In genomic region chr2:199019898-199020507, GRCh38 we compare ENCODE assay signal across 8 cellular contexts.
DNase-seq lines count a peak whose midpoint lies in the region; TF ChIP-seq lines count a peak whose summit lies in the region.

No MANE protein-coding gene starts in this region.

- no peaks in the 10 kb centered on the region for H3K27me3 ChIP-seq in SJCRH30

- H3K4me1 Mint-ChIP-seq in activated T-helper 1 cell treated with anti-CD3 and anti-CD28 coated beads, Interleukin-12 subunit alpha, Interleukin-12 subunit beta, Interleukin-2, Interleukin-4 antibody, amounts not matched to agents 30 ng/mL and 10 ng/mL and 1 ng/mL, durations not matched to agents 14 hours and 24 hours and 36 hours (ENCODE audit: low read depth), result no peaks in the 10 kb centered on the region
- H3K4me1 Mint-ChIP-seq in activated CD4-positive, alpha-beta T cell treated with anti-CD3 and anti-CD28 coated beads, Interleukin-2, amount 10 ng/mL, durations not matched to agents 24 days and 14 days, result no peaks in the 10 kb centered on the region

- H3K36me3 ChIP-seq in SJCRH30, result no peaks in the 10 kb centered on the region

- H3K27ac ChIP-seq in SJCRH30, result no peak overlapping the region

- H3K4me3 ChIP-seq in SJCRH30 (no peak overlapping the region), lower leg skin (ENCODE audit: low read depth, poor library complexity, severe bottlenecking) (no peak overlapping the region)

- no peaks in the 10 kb centered on the region for H3K9me3 Mint-ChIP-seq in activated T-helper 1 cell treated with anti-CD3 and anti-CD28 coated beads, Interleukin-12 subunit alpha, Interleukin-12 subunit beta, Interleukin-2, Interleukin-4 antibody, amounts not matched to agents 30 ng/mL and 10 ng/mL and 1 ng/mL, durations not matched to agents 14 hours and 24 hours and 36 hours
- H3K9me3 Mint-ChIP-seq in activated CD4-positive, alpha-beta T cell treated with anti-CD3 and anti-CD28 coated beads, Interleukin-2, amount 10 ng/mL, durations not matched to agents 24 days and 14 days, result no peaks in the 10 kb centered on the region

- peak; percentile 36 for DNase-seq in GM03348 (ENCODE audit: low spot score)
- peak; percentile 16 for DNase-seq in HPDE6-E6E7 (ENCODE audit: extremely low spot score)
- DNase-seq in SJCRH30, result peak; percentile 31 to 63
- DNase-seq in iPS-NIHi11 (ENCODE audit: low spot score), result peak; percentile 23
- no peak for DNase-seq in activated T-helper 1 cell treated with anti-CD3 and anti-CD28 coated beads, Interleukin-12 subunit alpha, Interleukin-12 subunit beta, Interleukin-2, Interleukin-4 antibody, amounts not matched to agents 30 ng/mL and 10 ng/mL and 1 ng/mL, durations not matched to agents 14 hours and 24 hours and 36 hours (ENCODE audit: low spot score)
- no peak for DNase-seq in NK-92 (lab: John Stamatoyannopoulos, UW; ENCODE audit: unreplicated experiment)
- no peak for DNase-seq in lower leg skin (ENCODE audit: low spot score in 2 of 2)
- DNase-seq in activated CD4-positive, alpha-beta T cell treated with anti-CD3 and anti-CD28 coated beads, Interleukin-2, amount 10 ng/mL, durations not matched to agents 24 days and 14 days, result no peak

- intact Hi-C loops in activated T-helper 1 cell treated with anti-CD3 and anti-CD28 coated beads, Interleukin-12 subunit alpha, Interleukin-12 subunit beta, Interleukin-2, Interleukin-4 antibody, amounts not matched to agents 30 ng/mL and 10 ng/mL and 1 ng/mL, durations not matched to agents 14 hours and 24 hours and 36 hours (cut with micrococcal nuclease), result no loop called here
- intact Hi-C loops in lower leg skin (cut with DNase I; ENCODE audit: low total_unique reads), result no loop called here
- intact Hi-C loops in activated CD4-positive, alpha-beta T cell treated with anti-CD3 and anti-CD28 coated beads, Interleukin-2, amount 10 ng/mL, durations not matched to agents 24 days and 14 days (cut with micrococcal nuclease), result no loop called here

- H3K9me3 ChIP-seq in SJCRH30 (replicated peaks), result no peaks in the 10 kb centered on the region

- peaks cover 13% of the 10 kb centered on the region for H3K4me1 ChIP-seq in SJCRH30

- no peak for TF ChIP-seq CTCF in lower leg skin (IDR thresholded peaks at IDR 0.05)

- no peaks in the 10 kb centered on the region for H3K36me3 Mint-ChIP-seq in activated T-helper 1 cell treated with anti-CD3 and anti-CD28 coated beads, Interleukin-12 subunit alpha, Interleukin-12 subunit beta, Interleukin-2, Interleukin-4 antibody, amounts not matched to agents 30 ng/mL and 10 ng/mL and 1 ng/mL, durations not matched to agents 14 hours and 24 hours and 36 hours (ENCODE audit: low read depth)
- H3K36me3 Mint-ChIP-seq in activated CD4-positive, alpha-beta T cell treated with anti-CD3 and anti-CD28 coated beads, Interleukin-2, amount 10 ng/mL, durations not matched to agents 24 days and 14 days (ENCODE audit: low read depth), result no peaks in the 10 kb centered on the region

- no peaks in the 10 kb centered on the region for H3K27me3 Mint-ChIP-seq in activated T-helper 1 cell treated with anti-CD3 and anti-CD28 coated beads, Interleukin-12 subunit alpha, Interleukin-12 subunit beta, Interleukin-2, Interleukin-4 antibody, amounts not matched to agents 30 ng/mL and 10 ng/mL and 1 ng/mL, durations not matched to agents 14 hours and 24 hours and 36 hours (ENCODE audit: insufficient read depth)
- H3K27me3 Mint-ChIP-seq in activated CD4-positive, alpha-beta T cell treated with anti-CD3 and anti-CD28 coated beads, Interleukin-2, amount 10 ng/mL, durations not matched to agents 24 days and 14 days, result no peaks in the 10 kb centered on the region

- TF ChIP-seq POLR2A in lower leg skin (IDR thresholded peaks at IDR 0.05), result no peak

- 30 to 33% methylated on average over 4 of the region's 4 CpGs for WGBS in lower leg skin, 2 donors

- H3K27ac Mint-ChIP-seq in activated T-helper 1 cell treated with anti-CD3 and anti-CD28 coated beads, Interleukin-12 subunit alpha, Interleukin-12 subunit beta, Interleukin-2, Interleukin-4 antibody, amounts not matched to agents 30 ng/mL and 10 ng/mL and 1 ng/mL, durations not matched to agents 14 hours and 24 hours and 36 hours, result no peak overlapping the region
- no peak overlapping the region for H3K27ac Mint-ChIP-seq in activated CD4-positive, alpha-beta T cell treated with anti-CD3 and anti-CD28 coated beads, Interleukin-2, amount 10 ng/mL, durations not matched to agents 24 days and 14 days

- no peak overlapping the region for H3K4me3 Mint-ChIP-seq in activated T-helper 1 cell treated with anti-CD3 and anti-CD28 coated beads, Interleukin-12 subunit alpha, Interleukin-12 subunit beta, Interleukin-2, Interleukin-4 antibody, amounts not matched to agents 30 ng/mL and 10 ng/mL and 1 ng/mL, durations not matched to agents 14 hours and 24 hours and 36 hours
- no peak overlapping the region for H3K4me3 Mint-ChIP-seq in activated CD4-positive, alpha-beta T cell treated with anti-CD3 and anti-CD28 coated beads, Interleukin-2, amount 10 ng/mL, durations not matched to agents 24 days and 14 days

Comparison
In these comparisons a context has a peak if more than half of its experiments do, and no peak if none do; other contexts are left out.
1. DNase-seq: peak in GM03348 (single experiment), HPDE6-E6E7 (single experiment), SJCRH30 (2 of 2) and iPS-NIHi11 (single experiment); none in activated T-helper 1 cell treated with anti-CD3 and anti-CD28 coated beads, Interleukin-12 subunit alpha, Interleukin-12 subunit beta, Interleukin-2, Interleukin-4 antibody, amounts not matched to agents 30 ng/mL and 10 ng/mL and 1 ng/mL, durations not matched to agents 14 hours and 24 hours and 36 hours (single experiment), NK-92 (single experiment), lower leg skin (0 of 2) and activated CD4-positive, alpha-beta T cell treated with anti-CD3 and anti-CD28 coated beads, Interleukin-2, amount 10 ng/mL, durations not matched to agents 24 days and 14 days (single experiment).